21 cellular contexts compared by ENCODE assay signal in genomic region chr11:34536056-34536455, GRCh38.
A peak's percentile ranks its signal among the peaks of the same experiment; 100 is the strongest.
DNase-seq lines count a peak whose midpoint lies in the region; ATAC-seq lines count a peak whose summit lies in the region.
"Had no signal": no experiment of that assay in that cellular context is flagged by ENCODE, and none has a peak within 500 bp of the region (broad histone marks: within the 10 kb centered on the region; RNA-seq: fewer than 3 reads in every experiment).

No MANE protein-coding gene starts in this region.

- intact Hi-C loops in posterior cingulate gyrus (cut with DNase I): no loop called here

- ATAC-seq in GM21367 (IDR thresholded peaks at IDR 0.05; ENCODE audit: unreplicated experiment): no peak
- ATAC-seq: CD8-positive, alpha-beta T cell had no signal

- DNase-seq in DMS53 treated with DMSO at 0.1 percent for 48 hours (lab: John Stamatoyannopoulos, UW; ENCODE audit: unreplicated experiment) (peak; percentile 85), NCI-H2029 (lab: John Stamatoyannopoulos, UW) (peak; percentile 65), NCI-H748 (lab: John Stamatoyannopoulos, UW; ENCODE audit: unreplicated experiment) (peak; percentile 92), posterior cingulate gyrus (no peak), glomerular visceral epithelial cell (ENCODE audit: extremely low spot score) (no peak), NCI-H2171 (lab: John Stamatoyannopoulos, UW) (no peak)
- DNase-seq: C1 segment of cervical spinal cord; CD8-positive, alpha-beta T cell; DMS 273 treated with DMSO at 0.1 percent for 48 hours; GOT3; HFFc6; KBM-7; MG63; NCI-H1105 treated with DMSO at 0.1 percent for 48 hours; NCI-H1694; NCI-H2081 treated with DMSO at 0.1 percent for 48 hours; NCI-H2227 treated with DMSO at 0.1 percent for 48 hours; NCI-H510A; NCI-H774; SHP77 had no signal

Comparison
In these comparisons a context has a peak if more than half of its experiments do, and no peak if none do; other contexts are left out.
1. DNase-seq: peak in DMS53 treated with DMSO at 0.1 percent for 48 hours (single experiment), NCI-H2029 (single experiment) and NCI-H748 (single experiment); none in posterior cingulate gyrus (0 of 10), glomerular visceral epithelial cell (single experiment) and NCI-H2171 (single experiment).